Comparison of ENCODE assay signal across 8 cellular contexts in genomic region chr10:26684667-26685264, GRCh38. TPM values are rescaled to one million over a fixed set of nuclear protein-coding genes. Genes with fewer than 3 reads are reported as not detected.
DNase-seq lines count a peak whose midpoint lies in the region; ATAC-seq and TF ChIP-seq lines count a peak whose summit lies in the region.
"Not testable (repeated sequence)": the region's sequence is repeated elsewhere in the genome, so short reads cannot be mapped to it uniquely, and the experiment has no call there.

No MANE protein-coding gene starts in this region.

- in situ Hi-C loops in transverse colon (cut with MboI; ENCODE audit: low pct_ligation_motif_present in 1 of 4, low pct_unique_long_range_greater_than_20kb in 1 of 4, low sequenced_read_pairs in 3 of 4), result loop anchor here in 1 of 4 donors (25.0 kb wide), 1 partner anchor 347 kb away; no protein-coding TSS in a partner anchor

- not testable (repeated sequence) for H3K36me3 Mint-ChIP-seq in WTC11

- 18 to 22% methylated on average over 6 of the region's 6 CpGs for WGBS in transverse colon (ENCODE audit: low coverage in 1 of 2), 2 donors

- H3K4me1 Mint-ChIP-seq in WTC11, result not testable (repeated sequence)

- ATAC-seq in GM21528 (IDR thresholded peaks at IDR 0.05; ENCODE audit: low FRiP score, unreplicated experiment) (peak; percentile 80), HG03457 (IDR thresholded peaks at IDR 0.05; ENCODE audit: unreplicated experiment) (peak; percentile 86), WTC11 (peak; percentile 90)

- H3K9me3 ChIP-seq in transverse colon, result not testable (repeated sequence)

- H3K4me3 ChIP-seq in GM06990 (replicated peaks; ENCODE audit: low read depth, low read length); epithelial cell of esophagus (ENCODE audit: low read length); transverse colon: not testable (repeated sequence)

- not testable (repeated sequence) for H3K27me3 Mint-ChIP-seq in WTC11 (ENCODE audit: low read depth)

- not testable (repeated sequence) for H3K27me3 ChIP-seq in GM06990 (replicated peaks; ENCODE audit: control insufficient read depth, insufficient read depth, low read length); transverse colon

- H3K27ac Mint-ChIP-seq in WTC11, result not testable (repeated sequence)

- CTCF ChIA-PET in WTC11 (lab: Charles Lee), result not testable (repeated sequence)

- POLR2A ChIA-PET in WTC11 (lab: Charles Lee), result not testable (repeated sequence)

- not testable (repeated sequence) for DNase-seq in GM06990 (ENCODE audit: extremely low read depth, insufficient read length); WTC11 (ENCODE audit: low spot score); transverse colon
- DNase-seq in NCI-H446 treated with DMSO at 0.1 percent for 48 hours (lab: John Stamatoyannopoulos, UW) (peak; percentile 9), epithelial cell of esophagus (ENCODE audit: low read depth) (peak; percentile 70), lung microvascular endothelial cell (ENCODE audit: low read depth in 2 of 2) (peak; percentile 61 to 62)

- TF ChIP-seq EP300 in transverse colon (IDR thresholded peaks at IDR 0.05; ENCODE audit: low read depth), result not testable (repeated sequence)

- TF ChIP-seq POLR2A in transverse colon (IDR thresholded peaks at IDR 0.05), result not testable (repeated sequence)

- not testable (repeated sequence) for H3K27ac ChIP-seq in transverse colon

- H3K9me3 Mint-ChIP-seq in WTC11, result not testable (repeated sequence)

- H3K4me3 Mint-ChIP-seq in WTC11, result not testable (repeated sequence)

- TF ChIP-seq CTCF in GM06990 (IDR thresholded peaks at IDR 0.05; ENCODE audit: insufficient read depth, low read length, poor library complexity, severe bottlenecking) (peak; percentile 46), WTC11 (IDR thresholded peaks at IDR 0.05) (peak; percentile 36; the same call in 1 of the 2 replicates), epithelial cell of esophagus (IDR thresholded peaks at IDR 0.05; ENCODE audit: insufficient read depth, low read depth, low read length, missing control alignments) (peak; percentile 55), transverse colon (IDR thresholded peaks at IDR 0.05) (peak; percentile 37 to 65 (median 56))

- intact Hi-C loops in transverse colon (cut with DNase I; ENCODE audit: low total_unique reads), result not testable (repeated sequence)

- H3K4me1 ChIP-seq in transverse colon, result not testable (repeated sequence)

- not testable (repeated sequence) for H3K36me3 ChIP-seq in GM06990 (ENCODE audit: control insufficient read depth, insufficient read depth, low read length); transverse colon

RNA-seq across cellular contexts. Expression of gene PDSS1, which starts 12.7 kb away (rescaled TPM):
- total RNA-seq in WTC11 (2021) (13.2 to 13.9 TPM (median 13.6 TPM) in 3 replicates), lung microvascular endothelial cell (2.6 and 4.6 TPM in 2 replicates), transverse colon (10 to 100 TPM; 13.1 to 66.7 (median 23.8) TPM)
